Comparison of ENCODE assay signal across 10 cellular contexts in the genomic region with DNA sequence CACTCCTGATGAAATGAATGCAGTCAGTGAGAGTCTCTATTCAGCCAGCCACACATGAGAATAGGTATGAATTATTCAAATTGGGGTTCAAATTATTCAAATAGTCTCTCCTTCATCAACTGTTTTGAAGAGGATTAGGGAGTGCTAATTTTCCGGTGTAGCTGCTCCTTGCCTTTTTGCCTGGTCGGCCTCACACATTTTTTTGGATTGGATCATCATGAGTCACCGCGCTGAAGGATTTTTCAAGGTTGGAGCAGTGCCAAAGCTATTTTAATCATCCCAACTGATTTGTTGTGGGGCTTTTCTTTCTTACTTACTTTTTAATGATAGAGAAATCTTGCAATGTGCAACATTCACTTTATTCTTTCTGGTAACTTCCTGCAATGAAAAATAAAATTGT. TPM values are rescaled to one million over a fixed set of nuclear protein-coding genes. Genes with fewer than 3 reads are reported as not detected.
DNase-seq lines count a peak whose midpoint lies in the region; ATAC-seq lines count a peak whose summit lies in the region.
"Had no signal": no experiment of that assay in that cellular context is flagged by ENCODE, and none has a peak within 500 bp of the region (broad histone marks: within the 10 kb centered on the region; RNA-seq: fewer than 3 reads in every experiment).

No MANE protein-coding gene starts in this region.

- no peak overlapping the region for H2BK15ac ChIP-seq in neuronal stem cell (ENCODE audit: low read length)

- no peak overlapping the region for H3K18ac ChIP-seq in neuronal stem cell (ENCODE audit: low read length)

- H3K36me3 ChIP-seq in neuronal stem cell (replicated peaks in 1 of 2; ENCODE audit: control insufficient read depth in 2 of 2, insufficient read depth in 2 of 2, low read length in 2 of 2): no peaks in the 10 kb centered on the region

- H3K4me2 ChIP-seq in neuronal stem cell (ENCODE audit: insufficient read depth, low read length, poor library complexity, severe bottlenecking): no peak overlapping the region

- H2BK120ac ChIP-seq in neuronal stem cell (ENCODE audit: low read depth, low read length): no peak overlapping the region

- ATAC-seq in GM21786 (IDR thresholded peaks at IDR 0.05; ENCODE audit: unreplicated experiment): no peak
- no peak for ATAC-seq in HG03097 (IDR thresholded peaks at IDR 0.05; ENCODE audit: low FRiP score, unreplicated experiment)

- H3K23ac ChIP-seq in neuronal stem cell (ENCODE audit: low read depth, low read length, poor library complexity): no peak overlapping the region

- H3K79me1 ChIP-seq in neuronal stem cell (ENCODE audit: low read depth, low read length): no peaks in the 10 kb centered on the region

- no peak overlapping the region for H3K4me3 ChIP-seq in neuronal stem cell (ENCODE audit: low read length in 2 of 2)

- no peak overlapping the region for H3K9ac ChIP-seq in neuronal stem cell (ENCODE audit: low read depth, low read length, poor library complexity)

- in situ Hi-C loops in SK-MEL-5 (cut with HindIII; ENCODE audit: low pct_unique_long_range_greater_than_20kb, low sequenced_read_pairs): no loop called here

- H3K4me1 ChIP-seq in neuronal stem cell (ENCODE audit: control insufficient read depth in 2 of 2, insufficient read depth in 1 of 2, low read depth in 1 of 2, low read length in 2 of 2): peaks cover 5 to 11% of the 10 kb centered on the region in 2 donors

- WGBS in neuronal stem cell (ENCODE audit: extremely low coverage in 2 of 2, insufficient read length in 2 of 2, insufficient replicate concordance in 1 of 2), 2 donors: no CpG with 5 or more reads among the region's 4 CpGs

- DNase-seq in NCI-H2107 treated with DMSO at 0.1 percent for 48 hours (lab: John Stamatoyannopoulos, UW; ENCODE audit: unreplicated experiment) (peak; percentile 73), NCI-H2107 (lab: John Stamatoyannopoulos, UW) (no peak), SK-MEL-5 (ENCODE audit: low read depth, low spot score) (peak; percentile 34), glomerular visceral epithelial cell (ENCODE audit: extremely low spot score) (peak; percentile 83), smooth muscle cell of the brain vasculature (ENCODE audit: low read depth, low spot score) (peak; percentile 78), neuronal stem cell (ENCODE audit: low spot score) (no peak)

- no peak overlapping the region for H2BK12ac ChIP-seq in neuronal stem cell (ENCODE audit: low read length)

- H4K91ac ChIP-seq in neuronal stem cell (ENCODE audit: low read depth, low read length, poor library complexity): no peak overlapping the region

- peaks cover 0 to 81% (median 0%) of the 10 kb centered on the region in 3 experiments for H3K27me3 ChIP-seq in neuronal stem cell (ENCODE audit: control insufficient read depth in 3 of 3, insufficient read depth in 3 of 3, low read depth in 1 of 3, low read length in 3 of 3)

- no peak overlapping the region for H3K27ac ChIP-seq in neuronal stem cell (replicated peaks; ENCODE audit: low read length)
- H3K27ac ChIP-seq: C4-2B, VCaP had no signal

- H3K14ac ChIP-seq in neuronal stem cell (ENCODE audit: low read length): no peak overlapping the region

- no peak overlapping the region for H2BK5ac ChIP-seq in neuronal stem cell (ENCODE audit: low read length)

- H2AK5ac ChIP-seq in neuronal stem cell (ENCODE audit: low read depth, low read length): no peak overlapping the region

- H3K9me3 ChIP-seq in neuronal stem cell (replicated peaks in 1 of 2; ENCODE audit: control insufficient read depth in 2 of 2, insufficient read depth in 1 of 2, low read depth in 1 of 2, low read length in 2 of 2): no peaks in the 10 kb centered on the region

- H2AFZ ChIP-seq in neuronal stem cell (ENCODE audit: low read length): no peak overlapping the region

- no peak overlapping the region for H4K8ac ChIP-seq in neuronal stem cell (ENCODE audit: low read depth, low read length)

- no peak overlapping the region for H3K4ac ChIP-seq in neuronal stem cell (ENCODE audit: low read length)

RNA-seq across cellular contexts. Expression of gene DTNA, which starts 2.4 kb away (rescaled TPM):
- total RNA-seq in SK-MEL-5 (2014; rRNA removed; shearing (Covaris generic)): 2.8 and 3.6 TPM in 2 replicates
- 2.8 and 3.3 TPM in 2 replicates for polyA plus RNA-seq in SK-MEL-5 (2015; cell fraction: cytosol; rRNA removed)
- 1.0 and 3.4 TPM in 2 replicates for polyA plus RNA-seq in SK-MEL-5 (2015; cell fraction: nucleus; rRNA removed)
- 46.3 TPM for polyA plus RNA-seq in neuronal stem cell (2013, experiment 1 of 2)
- 49.3 TPM for polyA plus RNA-seq in neuronal stem cell (2013, experiment 2 of 2)

Comparison
In these comparisons a context has a peak if more than half of its experiments do, and no peak if none do; other contexts are left out.
1. DNase-seq: peak in NCI-H2107 treated with DMSO at 0.1 percent for 48 hours (single experiment), SK-MEL-5 (single experiment), glomerular visceral epithelial cell (single experiment) and smooth muscle cell of the brain vasculature (single experiment); none in NCI-H2107 (single experiment) and neuronal stem cell (single experiment).